In the genomic region with DNA sequence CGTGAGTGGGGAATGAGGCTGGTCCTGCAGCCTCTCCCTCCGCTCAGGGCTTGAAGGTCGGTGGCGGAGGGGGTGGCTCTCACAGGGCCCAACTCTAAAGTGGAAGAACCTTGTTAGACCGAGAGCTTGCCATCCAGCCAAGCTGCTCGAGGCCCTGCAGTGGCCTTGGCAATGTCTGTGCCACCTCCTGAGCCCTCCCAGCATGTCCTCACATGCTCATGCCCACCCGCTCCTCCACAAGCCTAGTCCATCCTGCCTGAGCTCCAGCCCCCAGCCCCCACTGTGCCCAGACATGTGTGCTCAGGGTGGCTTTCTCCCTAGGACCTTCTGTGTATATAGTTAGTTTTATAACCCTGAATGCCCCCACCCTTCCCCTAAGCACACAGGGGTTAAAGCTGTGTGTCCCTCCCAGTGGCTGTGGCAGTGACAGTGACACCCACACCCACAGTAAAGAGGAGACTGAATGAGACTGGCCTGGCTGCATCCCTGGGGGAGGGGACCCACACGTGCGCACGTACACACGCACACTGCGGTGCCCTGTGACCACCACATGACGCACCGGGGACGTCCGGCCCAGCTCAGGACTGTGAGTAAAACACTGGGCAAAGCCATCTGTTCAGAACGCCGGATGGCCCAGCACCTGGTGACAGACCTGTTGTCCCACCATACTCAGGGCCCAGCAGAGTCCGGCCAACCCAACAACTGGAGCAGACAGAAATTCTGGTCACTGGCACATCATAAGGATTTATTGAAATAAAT, we compare ENCODE assay signal across 13 cellular contexts. TPM values are rescaled to one million over a fixed set of nuclear protein-coding genes. Genes with fewer than 3 reads are reported as not detected.
DNase-seq lines count a peak whose midpoint lies in the region; ATAC-seq and TF ChIP-seq lines count a peak whose summit lies in the region.
"Had no signal": no experiment of that assay in that cellular context is flagged by ENCODE, and none has a peak within 500 bp of the region (broad histone marks: within the 10 kb centered on the region; RNA-seq: fewer than 3 reads in every experiment).

No MANE protein-coding gene starts in this region.

- no peak for TF ChIP-seq POLR2A in transverse colon (IDR thresholded peaks at IDR 0.05)

- in situ Hi-C loops in transverse colon (cut with MboI; ENCODE audit: low pct_ligation_motif_present in 1 of 4, low pct_unique_long_range_greater_than_20kb in 1 of 4, low sequenced_read_pairs in 3 of 4) (no loop called here), GM23248 (cut with MboI) (no loop called here)

- CTCF ChIA-PET in GM10248 (lab: Yijun Ruan, JAX): interaction anchor here (1.4 to 18.1 kb wide), 6 partner anchors 12 to 90 kb away, joined by 3 to 246 read pairs (median 6); a partner anchor contains a TSS

- peaks cover 4% of the 10 kb centered on the region for H3K27me3 Mint-ChIP-seq in neural crest cell (ENCODE audit: low read depth)

- H3K4me2 ChIP-seq in GM23248 (ENCODE audit: unreplicated experiment): no peak overlapping the region

- no peak overlapping the region for H2AFZ ChIP-seq in GM23248

- WGBS in transverse colon (ENCODE audit: low coverage in 1 of 2), 2 donors: 89% methylated on average over 17 of the region's 19 CpGs; no CpG with 5 or more reads in 1 of the 2 donors
- WGBS in GM23248 (ENCODE audit: low coverage in 1 of 2, low lambda C conversion rate in 2 of 2, missing lambda C conversion rate in 2 of 2), 2 experiments: 81 to 92% methylated on average over 17 to 19 of the region's 19 CpGs

- no peaks in the 10 kb centered on the region for H3K9me3 ChIP-seq in cardiac muscle cell (ENCODE audit: low read depth)
- no peaks in the 10 kb centered on the region for H3K9me3 ChIP-seq in transverse colon
- no peaks in the 10 kb centered on the region for H3K9me3 ChIP-seq in GM23248 (ENCODE audit: low read depth)

- no peak for DNase-seq in cardiac muscle cell (ENCODE audit: low read depth in 1 of 2, low spot score in 1 of 2)
- no peak for DNase-seq in neural crest cell (ENCODE audit: low read depth, low spot score)
- DNase-seq in transverse colon: no peak
- no peak for DNase-seq in GM10248 (ENCODE audit: extremely low spot score)
- no peak for DNase-seq in GM23248
- DNase-seq: activated CD4-positive, alpha-beta T cell treated with anti-CD3 and anti-CD28 coated beads, Interleukin-2, amount 10 ng/mL, durations not matched to agents 24 days and 14 days; activated gamma-delta T cell; immature natural killer cell; natural killer cell; stimulated activated CD8-positive, alpha-beta memory T cell treated with anti-CD3 and anti-CD28 coated beads, Interleukin-4, amount 100 ng/mL, for 48 hours had no signal

- H3K4me3 Mint-ChIP-seq in neural crest cell: peak overlapping the region; percentile 56
- H3K4me3 Mint-ChIP-seq: activated CD4-positive, alpha-beta T cell treated with anti-CD3 and anti-CD28 coated beads, Interleukin-2, amount 10 ng/mL, durations not matched to agents 24 days and 14 days; immature natural killer cell; natural killer cell had no signal

- ATAC-seq in SK-N-SH treated with all-trans-retinoic acid at 6 μM for 48 hours (0 out of 3 replicates have a peak, but pooled peaks have one; percentile 1), HG02840 (IDR thresholded peaks at IDR 0.05; ENCODE audit: low FRiP score, unreplicated experiment) (no peak)
- ATAC-seq: natural killer cell had no signal

- peak overlapping the region; percentile 100 for H3K27ac ChIP-seq in cardiac muscle cell
- peak overlapping the region; percentile 53 to 78 (median 62) for H3K27ac ChIP-seq in transverse colon
- H3K27ac ChIP-seq in GM23248: no peak overlapping the region

- POLR2A ChIA-PET in GM10248 (lab: Yijun Ruan, JAX): no interaction called here

- H3K79me2 ChIP-seq in GM23248 (ENCODE audit: insufficient read depth): no peaks in the 10 kb centered on the region

- H3F3A ChIP-seq in GM23248 (ENCODE audit: insufficient read depth): peaks cover 5% of the 10 kb centered on the region

- no peaks in the 10 kb centered on the region for H4K20me1 ChIP-seq in GM23248 (ENCODE audit: insufficient read depth)

- no peak overlapping the region for H3K9ac ChIP-seq in GM23248

- H3K4me3 ChIP-seq in cardiac muscle cell: no peak overlapping the region
- H3K4me3 ChIP-seq in transverse colon: no peak overlapping the region
- no peak overlapping the region for H3K4me3 ChIP-seq in GM23248

- H3K9me3 Mint-ChIP-seq in neural crest cell: no peaks in the 10 kb centered on the region
- H3K9me3 Mint-ChIP-seq: activated CD4-positive, alpha-beta T cell treated with anti-CD3 and anti-CD28 coated beads, Interleukin-2, amount 10 ng/mL, durations not matched to agents 24 days and 14 days; natural killer cell had no signal

- peaks cover 32% of the 10 kb centered on the region for H3K4me1 Mint-ChIP-seq in neural crest cell

- H3K4me1 ChIP-seq in cardiac muscle cell (ENCODE audit: low read depth) (peaks cover 42% of the 10 kb centered on the region), transverse colon (peaks cover 13 to 36% (median 23%) of the 10 kb centered on the region in 4 donors), GM23248 (ENCODE audit: insufficient read depth) (peaks cover 8% of the 10 kb centered on the region)

- TF ChIP-seq EP300 in transverse colon (IDR thresholded peaks at IDR 0.05; ENCODE audit: low read depth): no peak

- H3K36me3 ChIP-seq in cardiac muscle cell (peaks cover 12% of the 10 kb centered on the region), transverse colon (peaks cover 0 to 17% (median 2%) of the 10 kb centered on the region in 4 donors), GM23248 (ENCODE audit: low read depth) (no peaks in the 10 kb centered on the region)

- H3K27me3 ChIP-seq in cardiac muscle cell (no peaks in the 10 kb centered on the region), transverse colon (peaks cover 4% of the 10 kb centered on the region), GM23248 (replicated peaks; ENCODE audit: insufficient read depth) (no peaks in the 10 kb centered on the region)

- no peaks in the 10 kb centered on the region for H3K36me3 Mint-ChIP-seq in neural crest cell (ENCODE audit: low read depth)
- H3K36me3 Mint-ChIP-seq: natural killer cell had no signal

- intact Hi-C loops in transverse colon (cut with DNase I; ENCODE audit: low total_unique reads): no loop called here

- peak overlapping the region; percentile 71 for H3K27ac Mint-ChIP-seq in neural crest cell (ENCODE audit: unreplicated experiment)
- H3K27ac Mint-ChIP-seq: activated CD4-positive, alpha-beta T cell treated with anti-CD3 and anti-CD28 coated beads, Interleukin-2, amount 10 ng/mL, durations not matched to agents 24 days and 14 days; immature natural killer cell; natural killer cell had no signal

- TF ChIP-seq CTCF in cardiac muscle cell (IDR thresholded peaks at IDR 0.05; ENCODE audit: low read depth, low read length): no peak
- no peak for TF ChIP-seq CTCF in neural crest cell (conservative IDR thresholded peaks at IDR 0.05)
- no peak for TF ChIP-seq CTCF in transverse colon (IDR thresholded peaks at IDR 0.05)
- no peak for TF ChIP-seq CTCF in GM10248 (IDR thresholded peaks at IDR 0.05; ENCODE audit: control extremely low read depth, extremely low read depth, low read depth, missing control alignments)

- H3K9me2 ChIP-seq in GM23248 (ENCODE audit: insufficient read depth): no peaks in the 10 kb centered on the region

TF ChIP-seq in SK-N-SH treated with all-trans-retinoic acid at 6 μM for 48 hours, 23 proteins besides CTCF, POLR2A, EP300 and RAD21 (continues in another document):
- TF ChIP-seq ZFP30 (CRISPR knock-in tag; IDR thresholded peaks at IDR 0.05): no peak
- TF ChIP-seq ARNTL (CRISPR knock-in tag; IDR thresholded peaks at IDR 0.05; ENCODE audit: borderline replicate concordance, low read depth): no peak
- no peak for TF ChIP-seq ISL1 (CRISPR knock-in tag; IDR thresholded peaks at IDR 0.05)
- TF ChIP-seq RARB (CRISPR knock-in tag; IDR thresholded peaks at IDR 0.05): no peak
- no peak for TF ChIP-seq ZFP3 (CRISPR knock-in tag; IDR thresholded peaks at IDR 0.05)
- TF ChIP-seq PPARA (CRISPR knock-in tag; IDR thresholded peaks at IDR 0.05; ENCODE audit: borderline replicate concordance): no peak
- no peak for TF ChIP-seq ZNF565 (CRISPR knock-in tag; conservative IDR thresholded peaks at IDR 0.05; ENCODE audit: low read depth)
- TF ChIP-seq ZNF8 (CRISPR knock-in tag; IDR thresholded peaks at IDR 0.05): no peak

RNA-seq across cellular contexts. Expression of a gene that starts 15.6 kb away (rescaled TPM):
- total RNA-seq in cardiac muscle cell (79.5 and 88.5 TPM in 2 replicates), neural crest cell (21.6 and 24.6 TPM in 2 replicates), transverse colon (100 to 1,000 TPM in 3 of 4 donors, 10 to 100 TPM in 1; 84.6 to 292 (median 136) TPM)
- polyA plus RNA-seq in cardiac muscle cell (146 and 156 TPM in 2 replicates), GM23248 (2016; fragmentation: Nextera tagmentation; extraction: Ambion mirVana) (48.1 and 56.0 TPM in 2 replicates)
- total RNA-seq in GM23248 (2014; rRNA removed; shearing (Covaris generic)): 25.9 and 30.2 TPM in 2 replicates

RNA-seq across cellular contexts. Expression of a gene that starts 19.2 kb away (rescaled TPM):
- total RNA-seq in cardiac muscle cell (1.2 and 2.8 TPM in 2 replicates), neural crest cell (26.1 and 28.7 TPM in 2 replicates), transverse colon (1 to 10 TPM in 1 of 4 donors, under 1 TPM in 2, not detected in 1; 0.14 to 1.8 (median 0.32) TPM)
- polyA plus RNA-seq in cardiac muscle cell (2.0 and 2.5 TPM in 2 replicates), GM23248 (2016; fragmentation: Nextera tagmentation; extraction: Ambion mirVana) (1.3 TPM in 2 replicates)
- total RNA-seq in GM23248 (2014; rRNA removed; shearing (Covaris generic)): 3.0 and 4.4 TPM in 2 replicates

RNA-seq across cellular contexts. Expression of a gene that starts 39.7 kb away (rescaled TPM):
- total RNA-seq in cardiac muscle cell (45.6 and 59.4 TPM in 2 replicates), neural crest cell (67.1 and 68.8 TPM in 2 replicates), transverse colon (10 to 100 TPM; 19.0 to 29.9 (median 27.7) TPM)
- polyA plus RNA-seq in cardiac muscle cell (6.0 and 6.2 TPM in 2 replicates), GM23248 (2016; fragmentation: Nextera tagmentation; extraction: Ambion mirVana) (2.3 and 3.2 TPM in 2 replicates)
- 62.0 and 69.4 TPM in 2 replicates for total RNA-seq in GM23248 (2014; rRNA removed; shearing (Covaris generic))

RNA-seq across cellular contexts. Expression of a gene that starts 54.9 kb away (rescaled TPM):
- total RNA-seq in cardiac muscle cell (40.6 and 41.9 TPM in 2 replicates), neural crest cell (4.5 and 4.8 TPM in 2 replicates), transverse colon (100 to 1,000 TPM; 147 to 294 (median 171) TPM)
- polyA plus RNA-seq in cardiac muscle cell (20.5 and 32.7 TPM in 2 replicates), GM23248 (2016; fragmentation: Nextera tagmentation; extraction: Ambion mirVana) (105 and 111 TPM in 2 replicates)
- 321 and 330 TPM in 2 replicates for total RNA-seq in GM23248 (2014; rRNA removed; shearing (Covaris generic))

RNA-seq across cellular contexts. Expression of a gene that starts 55.0 kb away (rescaled TPM):
- total RNA-seq in cardiac muscle cell (57.5 and 63.3 TPM in 2 replicates), neural crest cell (not detected in 2 replicates), transverse colon (10 to 100 TPM in 1 of 4 donors, 1 to 10 TPM in 3; 3.7 to 65.3 (median 7.6) TPM)
- polyA plus RNA-seq in cardiac muscle cell (69.9 and 90.6 TPM in 2 replicates), GM23248 (2016; fragmentation: Nextera tagmentation; extraction: Ambion mirVana) (1.4 and 1.8 TPM in 2 replicates)
- 1.6 TPM in 1 of 2 replicates, not detected in the other for total RNA-seq in GM23248 (2014; rRNA removed; shearing (Covaris generic))
- total RNA-seq: cerebellum, natural killer cell had no signal
- polyA plus RNA-seq: immature natural killer cell had no signal
